1 cellular context compared by ENCODE assay signal in the genomic region with DNA sequence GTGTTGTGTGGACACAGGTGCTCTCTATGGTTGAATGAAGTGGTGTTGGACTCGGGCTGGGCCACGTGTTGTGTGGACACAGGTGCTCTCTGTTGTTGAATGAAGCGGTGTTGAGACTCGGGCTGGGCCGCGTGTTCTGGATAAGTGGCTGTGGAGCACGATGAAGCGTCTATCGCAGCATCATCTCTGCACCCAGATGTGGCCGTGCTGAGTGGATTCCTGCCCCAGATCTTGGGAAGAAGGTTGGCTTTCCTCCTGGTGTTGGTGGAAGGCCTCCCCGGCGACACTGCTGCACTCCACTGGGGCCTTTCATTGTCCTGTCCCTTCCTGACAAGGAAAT.
A peak's percentile ranks its signal among the peaks of the same experiment; 100 is the strongest.
TF ChIP-seq lines count a peak whose summit lies in the region.

No MANE protein-coding gene starts in this region.

TF ChIP-seq in HepG2, 621 proteins besides CTCF, POLR2A, EP300 and RAD21 (continued from another document):
- TF ChIP-seq, protein P1, sequence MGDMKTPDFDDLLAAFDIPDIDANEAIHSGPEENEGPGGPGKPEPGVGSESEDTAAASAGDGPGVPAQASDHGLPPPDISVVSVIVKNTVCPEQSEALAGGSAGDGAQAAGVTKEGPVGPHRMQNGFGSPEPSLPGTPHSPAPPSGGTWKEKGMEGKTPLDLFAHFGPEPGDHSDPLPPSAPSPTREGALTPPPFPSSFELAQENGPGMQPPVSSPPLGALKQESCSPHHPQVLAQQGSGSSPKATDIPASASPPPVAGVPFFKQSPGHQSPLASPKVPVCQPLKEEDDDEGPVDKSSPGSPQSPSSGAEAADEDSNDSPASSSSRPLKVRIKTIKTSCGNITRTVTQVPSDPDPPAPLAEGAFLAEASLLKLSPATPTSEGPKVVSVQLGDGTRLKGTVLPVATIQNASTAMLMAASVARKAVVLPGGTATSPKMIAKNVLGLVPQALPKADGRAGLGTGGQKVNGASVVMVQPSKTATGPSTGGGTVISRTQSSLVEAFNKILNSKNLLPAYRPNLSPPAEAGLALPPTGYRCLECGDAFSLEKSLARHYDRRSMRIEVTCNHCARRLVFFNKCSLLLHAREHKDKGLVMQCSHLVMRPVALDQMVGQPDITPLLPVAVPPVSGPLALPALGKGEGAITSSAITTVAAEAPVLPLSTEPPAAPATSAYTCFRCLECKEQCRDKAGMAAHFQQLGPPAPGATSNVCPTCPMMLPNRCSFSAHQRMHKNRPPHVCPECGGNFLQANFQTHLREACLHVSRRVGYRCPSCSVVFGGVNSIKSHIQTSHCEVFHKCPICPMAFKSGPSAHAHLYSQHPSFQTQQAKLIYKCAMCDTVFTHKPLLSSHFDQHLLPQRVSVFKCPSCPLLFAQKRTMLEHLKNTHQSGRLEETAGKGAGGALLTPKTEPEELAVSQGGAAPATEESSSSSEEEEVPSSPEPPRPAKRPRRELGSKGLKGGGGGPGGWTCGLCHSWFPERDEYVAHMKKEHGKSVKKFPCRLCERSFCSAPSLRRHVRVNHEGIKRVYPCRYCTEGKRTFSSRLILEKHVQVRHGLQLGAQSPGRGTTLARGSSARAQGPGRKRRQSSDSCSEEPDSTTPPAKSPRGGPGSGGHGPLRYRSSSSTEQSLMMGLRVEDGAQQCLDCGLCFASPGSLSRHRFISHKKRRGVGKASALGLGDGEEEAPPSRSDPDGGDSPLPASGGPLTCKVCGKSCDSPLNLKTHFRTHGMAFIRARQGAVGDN (CRISPR knock-in tag; IDR thresholded peaks at IDR 0.05) = peak; percentile 16; the same call in 1 of the 2 replicates
- TF ChIP-seq GLI4 (CRISPR knock-in tag; IDR thresholded peaks at IDR 0.05; ENCODE audit: borderline replicate concordance) (no peak), ZNF768 (CRISPR knock-in tag; IDR thresholded peaks at IDR 0.05) (peak; percentile 37; the same call in 1 of the 2 replicates)
